ENCODE assay signal across 1 cellular context in the genomic region with DNA sequence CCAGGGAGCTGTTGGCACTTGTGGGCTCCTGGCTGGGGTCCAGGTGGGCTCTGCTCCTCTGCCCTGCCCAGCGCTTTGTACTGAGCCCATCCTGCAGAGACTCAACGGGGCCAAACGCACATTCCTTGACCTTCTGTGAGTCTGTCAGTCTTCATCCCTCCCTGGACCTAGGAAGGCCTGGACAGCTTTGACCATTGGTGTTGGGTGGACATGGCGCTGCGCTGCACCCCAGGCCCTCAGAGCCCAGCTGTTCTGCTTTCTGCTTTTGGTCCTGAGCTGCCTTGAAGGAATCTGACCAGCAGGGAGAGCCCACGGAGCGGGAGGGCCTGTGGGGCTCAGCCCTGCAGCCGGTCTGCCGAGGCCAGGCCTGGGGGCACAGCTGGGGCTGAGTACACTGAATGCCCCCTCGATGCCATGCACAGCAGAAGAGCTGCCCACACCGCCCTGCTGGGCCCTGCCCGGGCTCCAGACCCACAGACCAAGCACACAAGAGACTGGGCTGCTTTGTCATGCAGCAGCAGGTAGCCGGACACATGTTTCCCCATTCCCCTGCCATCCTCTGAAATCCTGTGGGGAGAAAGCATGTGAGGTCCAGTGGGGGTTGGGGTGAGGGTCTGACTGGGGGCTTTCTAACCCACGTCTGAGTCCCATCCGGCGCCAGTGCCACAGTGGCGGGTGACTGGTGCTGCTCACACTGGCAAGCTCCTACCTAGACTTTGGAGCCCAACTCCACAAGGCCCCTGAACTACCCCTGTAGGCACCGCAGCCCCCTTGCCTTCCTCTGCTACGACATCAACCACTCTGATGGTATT.
TF ChIP-seq lines count a peak whose summit lies in the region.

No MANE protein-coding gene starts in this region.

TF ChIP-seq in H1, 55 proteins besides CTCF, POLR2A, EP300 and RAD21:
- TF ChIP-seq BACH1 (IDR thresholded peaks at IDR 0.05; ENCODE audit: low read length) = no peak
- TF ChIP-seq GABPA (IDR thresholded peaks at IDR 0.05; ENCODE audit: borderline replicate concordance, insufficient read depth, low read length) = 0 out of 2 replicates have a peak, but pooled peaks have one; percentile 28
- no peak for TF ChIP-seq PHF8 (conservative IDR thresholded peaks at IDR 0.05; ENCODE audit: low read depth, low read length)
